8 cellular contexts compared by ENCODE assay signal in genomic region chr9:122264360-122265264, GRCh38. TPM values are rescaled to one million over a fixed set of nuclear protein-coding genes. Genes with fewer than 3 reads are reported as not detected.
A peak's percentile ranks its signal among the peaks of the same experiment; 100 is the strongest.
DNase-seq lines count a peak whose midpoint lies in the region; ATAC-seq and TF ChIP-seq lines count a peak whose summit lies in the region.

TSS of gene MRRF (plus strand) at chr9:122264882. CDS start at chr9:122270892, 6,010 bp downstream.
TSS of gene RBM18 (minus strand) at chr9:122264840. CDS start at chr9:122261492, 3,348 bp downstream.

- H3K27me3 Mint-ChIP-seq in activated naive CD8-positive, alpha-beta T cell treated with anti-CD3 and anti-CD28 coated beads, Interleukin-2, amount 50 U/mL, for 24 hours: no peaks in the 10 kb centered on the region

- peak within 1 kb of the TSS; percentile 96 for H3K27ac ChIP-seq in cardiac muscle cell
- H3K27ac ChIP-seq in parathyroid adenoma: peak within 1 kb of the TSS; percentile 92
- H3K27ac ChIP-seq in tibial artery: peak within 1 kb of the TSS; percentile 82 to 90

- ATAC-seq in HG02610 (IDR thresholded peaks at IDR 0.05; ENCODE audit: unreplicated experiment): peak; percentile 91
- ATAC-seq in activated naive CD8-positive, alpha-beta T cell treated with anti-CD3 and anti-CD28 coated beads, Interleukin-2, amount 50 U/mL, for 24 hours: peak; percentile 90

- TF ChIP-seq CTCF in GM12864 (IDR thresholded peaks at IDR 0.05; ENCODE audit: low read depth, low read length, missing control alignments): no peak
- no peak for TF ChIP-seq CTCF in cardiac muscle cell (IDR thresholded peaks at IDR 0.05; ENCODE audit: low read depth, low read length)
- TF ChIP-seq CTCF in parathyroid adenoma (IDR thresholded peaks at IDR 0.05): no peak
- TF ChIP-seq CTCF in tibial artery (IDR thresholded peaks at IDR 0.05): no peak

- no peaks in the 10 kb centered on the region for H3K9me3 Mint-ChIP-seq in activated naive CD8-positive, alpha-beta T cell treated with anti-CD3 and anti-CD28 coated beads, Interleukin-2, amount 50 U/mL, for 24 hours

- peak within 1 kb of the TSS; percentile 93 for H2AFZ ChIP-seq in parathyroid adenoma

- peak; percentile 64 for DNase-seq in GM12864 (ENCODE audit: low read depth)
- peak; percentile 81 for DNase-seq in NCI-H1092 treated with DMSO at 0.1 percent for 48 hours (lab: John Stamatoyannopoulos, UW)
- peak; percentile 89 for DNase-seq in SW480 (ENCODE audit: low spot score)
- DNase-seq in activated naive CD8-positive, alpha-beta T cell treated with anti-CD3 and anti-CD28 coated beads, Interleukin-2, amount 50 U/mL, for 24 hours: peak; percentile 92
- DNase-seq in cardiac muscle cell (ENCODE audit: low read depth in 1 of 2, low spot score in 1 of 2): peak; percentile 94 to 95
- peak; percentile 88 to 94 for DNase-seq in tibial artery

- H3K27me3 ChIP-seq in cardiac muscle cell (no peaks in the 10 kb centered on the region), parathyroid adenoma (ENCODE audit: control insufficient read depth, insufficient read depth, low read length) (no peaks in the 10 kb centered on the region), tibial artery (no peaks in the 10 kb centered on the region)

- peak within 1 kb of the TSS; percentile 99 for H3K27ac Mint-ChIP-seq in activated naive CD8-positive, alpha-beta T cell treated with anti-CD3 and anti-CD28 coated beads, Interleukin-2, amount 50 U/mL, for 24 hours

- H3K4me1 ChIP-seq in cardiac muscle cell (ENCODE audit: low read depth) (peaks cover 13% of the 10 kb centered on the region), parathyroid adenoma (peaks cover 4% of the 10 kb centered on the region), tibial artery (peaks cover 0 to 43% (median 39%) of the 10 kb centered on the region in 4 donors)

- H3K4me3 Mint-ChIP-seq in activated naive CD8-positive, alpha-beta T cell treated with anti-CD3 and anti-CD28 coated beads, Interleukin-2, amount 50 U/mL, for 24 hours: peak within 1 kb of the TSS; percentile 98

- H3K4me3 ChIP-seq in GM12864 (ENCODE audit: low read depth, low read length): peak within 1 kb of the TSS; percentile 70
- peak within 1 kb of the TSS; percentile 64 for H3K4me3 ChIP-seq in cardiac muscle cell
- H3K4me3 ChIP-seq in parathyroid adenoma (ENCODE audit: low read depth, low read length): peak within 1 kb of the TSS; percentile 94
- peak within 1 kb of the TSS; percentile 64 to 71 for H3K4me3 ChIP-seq in tibial artery

- H3K9me3 ChIP-seq in cardiac muscle cell (ENCODE audit: low read depth): no peaks in the 10 kb centered on the region
- no peaks in the 10 kb centered on the region for H3K9me3 ChIP-seq in parathyroid adenoma (ENCODE audit: control insufficient read depth, low read length)
- no peaks in the 10 kb centered on the region for H3K9me3 ChIP-seq in tibial artery

- H3K36me3 ChIP-seq in cardiac muscle cell (peaks cover 15% of the 10 kb centered on the region), parathyroid adenoma (ENCODE audit: control insufficient read depth, insufficient read depth, low read length) (no peaks in the 10 kb centered on the region), tibial artery (peaks cover 14 to 15% (median 15%) of the 10 kb centered on the region in 3 donors)

- peaks cover 7% of the 10 kb centered on the region for H3K79me2 ChIP-seq in parathyroid adenoma

- intact Hi-C loops in tibial artery (cut with DNase I; ENCODE audit: low total_unique reads): no loop called here

- H3K9ac ChIP-seq in parathyroid adenoma: peak within 1 kb of the TSS; percentile 46

- H3K4me1 Mint-ChIP-seq in activated naive CD8-positive, alpha-beta T cell treated with anti-CD3 and anti-CD28 coated beads, Interleukin-2, amount 50 U/mL, for 24 hours: peaks cover 61% of the 10 kb centered on the region

- peaks cover 22% of the 10 kb centered on the region for H3K36me3 Mint-ChIP-seq in activated naive CD8-positive, alpha-beta T cell treated with anti-CD3 and anti-CD28 coated beads, Interleukin-2, amount 50 U/mL, for 24 hours (ENCODE audit: low read depth)

- H3K4me2 ChIP-seq in parathyroid adenoma (ENCODE audit: low read length): peak within 1 kb of the TSS; percentile 76

RNA-seq across cellular contexts. Expression of gene MRRF, which starts in this region (rescaled TPM):
- total RNA-seq in cardiac muscle cell: 41.0 and 44.4 TPM in 2 replicates
- 45.3 and 45.5 TPM in 2 replicates for polyA plus RNA-seq in cardiac muscle cell

RNA-seq across cellular contexts. Expression of gene RBM18, which starts in this region (rescaled TPM):
- 5.4 and 5.6 TPM in 2 replicates for total RNA-seq in cardiac muscle cell
- polyA plus RNA-seq in cardiac muscle cell: 16.7 and 28.2 TPM in 2 replicates

Comparison
In these comparisons a context has a peak if more than half of its experiments do, and no peak if none do; other contexts are left out.
1. Peak in every context shown above with its lines: DNase-seq, ATAC-seq, H3K4me3 ChIP-seq and H3K27ac ChIP-seq.